ENCODE assay signal across 9 cellular contexts in genomic region chr11:79493555-79494171, GRCh38. TPM values are rescaled to one million over a fixed set of nuclear protein-coding genes. Genes with fewer than 3 reads are reported as not detected.
DNase-seq lines count a peak whose midpoint lies in the region; ATAC-seq and TF ChIP-seq lines count a peak whose summit lies in the region.
"Had no signal": no experiment of that assay in that cellular context is flagged by ENCODE, and none has a peak within 500 bp of the region (broad histone marks: within the 10 kb centered on the region; RNA-seq: fewer than 3 reads in every experiment).

No MANE protein-coding gene starts in this region.

- H3K9me3 ChIP-seq in AG04450 (ENCODE audit: control insufficient read depth, insufficient read depth, low read length) (no peaks in the 10 kb centered on the region), WERI-Rb-1 (ENCODE audit: severe bottlenecking) (no peaks in the 10 kb centered on the region), lung (ENCODE audit: control insufficient read depth in 2 of 2, insufficient read depth in 1 of 2, low read length in 1 of 2) (peaks cover 0 to 2% of the 10 kb centered on the region in 2 donors)

- peaks cover 23% of the 10 kb centered on the region for H3K27me3 Mint-ChIP-seq in stimulated activated naive CD8-positive, alpha-beta T cell treated with anti-CD3 and anti-CD28 coated beads, Interleukin-15, amount 100 ng/mL, for 72 hours

- CTCF ChIA-PET in AG04450 (lab: Charles Lee), result interaction anchor here (0.6 to 5.3 kb wide), 41 partner anchors 8 to 848 kb away, joined by 3 to 74 read pairs (median 4); partner anchors contain the start of gene TENM4

- no peaks in the 10 kb centered on the region for H3K4me1 ChIP-seq in lung (ENCODE audit: control insufficient read depth in 2 of 2, insufficient read depth in 2 of 2, low read length in 2 of 2)

- H3K4me3 ChIP-seq in AG04450 (ENCODE audit: low read depth, low read length) (no peak overlapping the region), WERI-Rb-1 (ENCODE audit: low read depth, low read length) (no peak overlapping the region), lung (no peak overlapping the region)

- H3K27ac ChIP-seq in AG04450 (ENCODE audit: low read depth, low read length) (no peak overlapping the region), WERI-Rb-1 (no peak overlapping the region), lung (ENCODE audit: low read depth in 1 of 2, low read length in 1 of 2) (no peak overlapping the region)

- H3K27ac Mint-ChIP-seq in stimulated activated naive CD8-positive, alpha-beta T cell treated with anti-CD3 and anti-CD28 coated beads, Interleukin-15, amount 100 ng/mL, for 72 hours, result no peak overlapping the region
- H3K27ac Mint-ChIP-seq: naive thymus-derived CD8-positive, alpha-beta T cell had no signal

- DNase-seq in AG04450 (ENCODE audit: low read depth, low spot score) (peak; percentile 37), NCI-H146 (lab: John Stamatoyannopoulos, UW) (peak; percentile 58), WERI-Rb-1 (peak; percentile 81), lung (ENCODE audit: low spot score) (peak; percentile 72)
- peak; percentile 2 for DNase-seq in effector CD4-positive, alpha-beta T cell
- peak; percentile 33 to 45 for DNase-seq in stimulated activated naive CD8-positive, alpha-beta T cell treated with anti-CD3 and anti-CD28 coated beads, Interleukin-15, amount 100 ng/mL, for 72 hours

- no peaks in the 10 kb centered on the region for H3K36me3 ChIP-seq in WERI-Rb-1
- no peaks in the 10 kb centered on the region for H3K36me3 ChIP-seq in lung (ENCODE audit: control insufficient read depth in 2 of 2, insufficient read depth in 2 of 2, low read length in 2 of 2)

- H3K27me3 ChIP-seq in AG04450 (ENCODE audit: control insufficient read depth, insufficient read depth, low read length) (peaks cover 22% of the 10 kb centered on the region), WERI-Rb-1 (ENCODE audit: insufficient read depth, low read depth, severe bottlenecking) (peaks cover 37% of the 10 kb centered on the region), lung (ENCODE audit: control insufficient read depth, insufficient read depth) (no peaks in the 10 kb centered on the region)

- H3K4me3 Mint-ChIP-seq in stimulated activated naive CD8-positive, alpha-beta T cell treated with anti-CD3 and anti-CD28 coated beads, Interleukin-15, amount 100 ng/mL, for 72 hours, result no peak overlapping the region

- ATAC-seq in GM18502 (IDR thresholded peaks at IDR 0.05; ENCODE audit: poor library complexity, unreplicated experiment) (peak; percentile 87), HG02938 (IDR thresholded peaks at IDR 0.05; ENCODE audit: unreplicated experiment) (peak; percentile 79), lung (ENCODE audit: insufficient read depth, low FRiP score) (peak; percentile 65)
- peak; percentile 45 for ATAC-seq in stimulated activated naive CD8-positive, alpha-beta T cell treated with anti-CD3 and anti-CD28 coated beads, Interleukin-15, amount 100 ng/mL, for 72 hours
- ATAC-seq: naive thymus-derived CD8-positive, alpha-beta T cell had no signal

- no peaks in the 10 kb centered on the region for H3K9me3 Mint-ChIP-seq in stimulated activated naive CD8-positive, alpha-beta T cell treated with anti-CD3 and anti-CD28 coated beads, Interleukin-15, amount 100 ng/mL, for 72 hours

- 22 to 27% methylated on average over 11 of the region's 11 CpGs for WGBS in lung, 2 donors

- no peaks in the 10 kb centered on the region for H3K4me1 Mint-ChIP-seq in stimulated activated naive CD8-positive, alpha-beta T cell treated with anti-CD3 and anti-CD28 coated beads, Interleukin-15, amount 100 ng/mL, for 72 hours
- H3K4me1 Mint-ChIP-seq: naive thymus-derived CD8-positive, alpha-beta T cell had no signal

- POLR2A ChIA-PET in AG04450 (lab: Yijun Ruan, JAX), result no interaction called here

- TF ChIP-seq CTCF in AG04450 (IDR thresholded peaks at IDR 0.05; ENCODE audit: low read depth, low read length) (peak; percentile 92), WERI-Rb-1 (IDR thresholded peaks at IDR 0.05; ENCODE audit: low read depth, low read length) (peak; percentile 85), lung (IDR thresholded peaks at IDR 0.05; ENCODE audit: control extremely low read depth, extremely low read depth) (peak; percentile 42)

RNA-seq across cellular contexts. Expression of gene TENM4, which starts 52.8 kb away (rescaled TPM):
- 5.5 and 8.4 TPM in 2 replicates for polyA plus RNA-seq in AG04450 (2011; rRNA removed)
- polyA minus RNA-seq in AG04450 (2011; rRNA and poly(A)+ RNA removed), result 19.6 and 27.3 TPM in 2 replicates
- 10 to 100 TPM in 1 of 2 donors, 1 to 10 TPM in 1; 5.0 to 16.4 TPM for total RNA-seq in lung
- polyA plus RNA-seq in lung, result 1 to 10 TPM in 1 of 2 donors, under 1 TPM in 1; 0.28 to 1.4 TPM
- total RNA-seq: naive thymus-derived CD8-positive, alpha-beta T cell had no signal
- polyA plus RNA-seq: naive thymus-derived CD8-positive, alpha-beta T cell had no signal

Comparison
In these comparisons a context has a peak if more than half of its experiments do, and no peak if none do; other contexts are left out.
1. DNase-seq: peak in every context shown above with its lines; median percentile 81 in WERI-Rb-1; 72 in lung; 58 in NCI-H146; 39 in stimulated activated naive CD8-positive, alpha-beta T cell treated with anti-CD3 and anti-CD28 coated beads, Interleukin-15, amount 100 ng/mL, for 72 hours; 37 in AG04450; 2 in effector CD4-positive, alpha-beta T cell.
2. CTCF ChIP-seq: peak in every context shown above with its lines; median percentile 92 in AG04450; 85 in WERI-Rb-1; 42 in lung.